Comparison of ENCODE assay signal across 16 cellular contexts in the genomic region with DNA sequence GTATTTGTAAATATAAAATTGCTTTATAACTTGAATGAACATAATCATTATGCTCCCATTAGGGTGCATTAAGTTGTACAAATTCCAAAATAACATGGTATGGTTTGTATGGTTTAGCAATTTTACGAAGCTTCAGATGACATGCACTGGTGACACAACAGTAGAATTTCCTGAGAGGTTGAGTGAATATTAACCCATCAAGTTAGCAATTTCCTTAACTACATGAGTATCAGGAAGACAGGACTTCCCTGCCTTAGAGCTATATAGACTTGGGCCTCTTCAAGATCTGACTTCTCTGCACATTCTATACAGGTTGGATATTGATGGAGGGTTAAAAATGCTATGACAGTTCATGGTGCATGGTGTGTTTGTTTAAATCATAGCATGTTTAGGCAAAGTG.
"Had no signal": no experiment of that assay in that cellular context is flagged by ENCODE, and none has a peak within 500 bp of the region (broad histone marks: within the 10 kb centered on the region; RNA-seq: fewer than 3 reads in every experiment).

No MANE protein-coding gene starts in this region.

- H3K4me3 ChIP-seq: coronary artery, hepatocyte, stomach had no signal

- ATAC-seq: foreskin keratinocyte; left colon; naive thymus-derived CD4-positive, alpha-beta T cell; right cardiac atrium had no signal

- DNase-seq: effector CD8-positive, alpha-beta T cell; erythroblast; foreskin keratinocyte; head of caudate nucleus; kidney; left colon; mammary epithelial cell; naive thymus-derived CD4-positive, alpha-beta T cell; right cardiac atrium; small intestine; stimulated activated CD4-positive, alpha-beta T cell treated with anti-CD3 and anti-CD28 coated beads, Interleukin-12 subunit alpha, Interleukin-12 subunit beta, amount 100 ng/mL, for 4 hours; stimulated activated naive CD4-positive, alpha-beta T cell; stomach; trophoblast cell had no signal

- H3K27me3 ChIP-seq: foreskin keratinocyte, hepatocyte, stomach had no signal

- H3K9me3 ChIP-seq: stomach had no signal

- H3K4me3 Mint-ChIP-seq: naive thymus-derived CD4-positive, alpha-beta T cell had no signal

- FAIRE-seq: kidney, small intestine had no signal

- H3K27ac ChIP-seq: coronary artery, foreskin keratinocyte, hepatocyte, stomach had no signal

- H3K9me3 Mint-ChIP-seq: naive thymus-derived CD4-positive, alpha-beta T cell had no signal
